Comparison of ENCODE assay signal across 8 cellular contexts in genomic region chr15:34039506-34040123, GRCh38. TPM values are rescaled to one million over a fixed set of nuclear protein-coding genes. Genes with fewer than 3 reads are reported as not detected.
DNase-seq lines count a peak whose midpoint lies in the region; ATAC-seq, FAIRE-seq and TF ChIP-seq lines count a peak whose summit lies in the region.

No MANE protein-coding gene starts in this region.

- no peaks in the 10 kb centered on the region for H3K9me3 Mint-ChIP-seq in GM23338

- H3K9me3 ChIP-seq in Peyer's patch (no peaks in the 10 kb centered on the region), muscle layer of colon (ENCODE audit: low read length) (no peaks in the 10 kb centered on the region), thoracic aorta (no peaks in the 10 kb centered on the region)

- no peaks in the 10 kb centered on the region for H3K36me3 Mint-ChIP-seq in GM23338 (ENCODE audit: low read depth)

- H3K4me3 Mint-ChIP-seq in GM23338: peak overlapping the region; percentile 70

- H4K20me1 ChIP-seq in GM23338 (replicated peaks; ENCODE audit: insufficient read depth): 0 out of 2 replicates have a peak, but pooled peaks cover 3% of the 10 kb centered on the region

- no peak overlapping the region for H3K27ac Mint-ChIP-seq in GM23338

- ATAC-seq in GM23338: no peak
- no peak for ATAC-seq in thoracic aorta (ENCODE audit: insufficient number of reproducible peaks, low FRiP score, low read depth)
- ATAC-seq in HG02571 (IDR thresholded peaks at IDR 0.05; ENCODE audit: unreplicated experiment): no peak
- ATAC-seq in HG03045 (IDR thresholded peaks at IDR 0.05; ENCODE audit: unreplicated experiment): no peak

- no peaks in the 10 kb centered on the region for H3K9me2 ChIP-seq in GM23338 (ENCODE audit: insufficient read depth)

- H3K79me2 ChIP-seq in GM23338 (replicated peaks; ENCODE audit: insufficient read depth): peaks cover 6% of the 10 kb centered on the region

- peaks cover 29% of the 10 kb centered on the region for H3K27me3 Mint-ChIP-seq in GM23338 (ENCODE audit: insufficient read depth, low read depth, poor library complexity)

- H2AFZ ChIP-seq in GM23338: no peak overlapping the region

- H3K27ac ChIP-seq in GM23338 (ENCODE audit: low read depth): no peak overlapping the region
- peak overlapping the region; percentile 88 to 97 (median 90) for H3K27ac ChIP-seq in Peyer's patch
- H3K27ac ChIP-seq in muscle layer of colon (ENCODE audit: low read depth, low read length): peak overlapping the region; percentile 68
- peak overlapping the region; percentile 93 to 94 for H3K27ac ChIP-seq in thoracic aorta

- no peak for TF ChIP-seq POLR2A in Peyer's patch (IDR thresholded peaks at IDR 0.05)

- TF ChIP-seq CTCF in GM23338 (conservative IDR thresholded peaks at IDR 0.05; ENCODE audit: low read depth in 2 of 2): no peak
- TF ChIP-seq CTCF in Peyer's patch (IDR thresholded peaks at IDR 0.05): no peak
- no peak for TF ChIP-seq CTCF in bronchial epithelial cell (IDR thresholded peaks at IDR 0.05; ENCODE audit: insufficient read depth, low read length, severe bottlenecking)
- TF ChIP-seq CTCF in thoracic aorta (IDR thresholded peaks at IDR 0.05): no peak

- peaks cover 12% of the 10 kb centered on the region for H3K4me1 Mint-ChIP-seq in GM23338

- H3K4me3 ChIP-seq in GM23338: peak overlapping the region; percentile 90
- H3K4me3 ChIP-seq in Peyer's patch: peak overlapping the region; percentile 56 to 92 (median 67)
- H3K4me3 ChIP-seq in bronchial epithelial cell (ENCODE audit: low read depth, low read length): peak overlapping the region; percentile 97
- peak overlapping the region; percentile 39 to 91 for H3K4me3 ChIP-seq in muscle layer of colon (ENCODE audit: low read depth in 1 of 2, low read length in 2 of 2)
- peak overlapping the region; percentile 88 for H3K4me3 ChIP-seq in thoracic aorta

- peak overlapping the region; percentile 18 for H3K9ac ChIP-seq in muscle layer of colon (ENCODE audit: low read length)

- H3K4me1 ChIP-seq in GM23338 (ENCODE audit: insufficient read depth): peaks cover 9% of the 10 kb centered on the region
- peaks cover 0 to 10% (median 3%) of the 10 kb centered on the region in 4 donors for H3K4me1 ChIP-seq in Peyer's patch
- H3K4me1 ChIP-seq in muscle layer of colon (ENCODE audit: insufficient read depth, low read length): peaks cover 17% of the 10 kb centered on the region
- H3K4me1 ChIP-seq in thoracic aorta (ENCODE audit: control insufficient read depth in 1 of 2, low read depth in 2 of 2): peaks cover 14 to 17% of the 10 kb centered on the region in 2 donors

- no peak for FAIRE-seq in bronchial epithelial cell (lab: Jason Lieb, UNC)

- H3K36me3 ChIP-seq in GM23338 (ENCODE audit: insufficient read depth) (no peaks in the 10 kb centered on the region), Peyer's patch (no peaks in the 10 kb centered on the region), bronchial epithelial cell (ENCODE audit: control insufficient read depth, insufficient read depth, low read length) (no peaks in the 10 kb centered on the region), muscle layer of colon (ENCODE audit: insufficient read depth, low read length) (no peaks in the 10 kb centered on the region), thoracic aorta (no peaks in the 10 kb centered on the region)

- no peaks in the 10 kb centered on the region for H3F3A ChIP-seq in GM23338 (replicated peaks; ENCODE audit: low read depth)

- H3K27me3 ChIP-seq in GM23338 (ENCODE audit: insufficient read depth): peaks cover 45% of the 10 kb centered on the region
- H3K27me3 ChIP-seq in Peyer's patch: no peaks in the 10 kb centered on the region
- no peaks in the 10 kb centered on the region for H3K27me3 ChIP-seq in bronchial epithelial cell (ENCODE audit: control insufficient read depth, insufficient read depth, low read length)
- H3K27me3 ChIP-seq in muscle layer of colon (ENCODE audit: control insufficient read depth in 1 of 2, insufficient read depth in 2 of 2, low read length in 2 of 2): no peaks in the 10 kb centered on the region
- no peaks in the 10 kb centered on the region for H3K27me3 ChIP-seq in thoracic aorta (replicated peaks; ENCODE audit: insufficient read depth)

- H3K4me2 ChIP-seq in GM23338: peak overlapping the region; percentile 82

- DNase-seq in Daoy (ENCODE audit: low read depth): peak; percentile 18
- no peak for DNase-seq in GM23338 (ENCODE audit: low spot score)
- no peak for DNase-seq in Peyer's patch
- peak; percentile 45 for DNase-seq in bronchial epithelial cell (ENCODE audit: low read depth)
- no peak for DNase-seq in thoracic aorta (ENCODE audit: low spot score)

TF ChIP-seq in GM23338, 12 proteins besides CTCF, POLR2A, EP300 and RAD21 (continues in another document):
- TF ChIP-seq NANOG (IDR thresholded peaks at IDR 0.05; ENCODE audit: borderline replicate concordance) (no peak), CREB1 (CRISPR knock-in tag; IDR thresholded peaks at IDR 0.05; ENCODE audit: low read depth) (no peak), ZNF331 (CRISPR knock-in tag; IDR thresholded peaks at IDR 0.05; ENCODE audit: low read depth) (no peak), EZH2phosphoT487 (IDR thresholded peaks at IDR 0.05; ENCODE audit: unreplicated experiment) (no peak), ZNF462 (CRISPR knock-in tag; IDR thresholded peaks at IDR 0.05) (no peak)

RNA-seq across cellular contexts. Expression of gene AVEN, which starts 0.6 kb away (rescaled TPM):
- 21.4 and 22.7 TPM in 2 replicates for total RNA-seq in Daoy (2014; rRNA removed; shearing (Covaris generic))
- total RNA-seq in GM23338 (2014; rRNA removed; shearing (Covaris generic)): 10.3 and 12.1 TPM in 2 replicates
- 7.7 and 9.3 TPM in 2 replicates for polyA plus RNA-seq in GM23338 (2016; fragmentation: Nextera tagmentation; extraction: Ambion mirVana)
- total RNA-seq in Peyer's patch: 10 to 100 TPM in 2 of 4 donors, 1 to 10 TPM in 2; 6.3 to 17.3 (median 10.6) TPM
- 32.0 and 51.3 TPM in 2 replicates for total RNA-seq in bronchial epithelial cell
- total RNA-seq in thoracic aorta: 10 to 100 TPM; 26.5 to 29.0 TPM

Comparison
In these comparisons a context has a peak if more than half of its experiments do, and no peak if none do; other contexts are left out.
1. DNase-seq: peak in Daoy (single experiment) and bronchial epithelial cell (single experiment); none in GM23338 (single experiment), Peyer's patch (0 of 3) and thoracic aorta (single experiment).
2. Peak in every context shown above with its lines, with median percentiles within 50 percentile points of each other: H3K4me3 ChIP-seq.